ENCODE assay signal across 27 cellular contexts in genomic region chr9:112969730-112970129, GRCh38.
"Had no signal": no experiment of that assay in that cellular context is flagged by ENCODE, and none has a peak within 500 bp of the region (broad histone marks: within the 10 kb centered on the region; RNA-seq: fewer than 3 reads in every experiment).

No MANE protein-coding gene starts in this region.

- ATAC-seq: activated CD8-positive, alpha-beta T cell treated with anti-CD3 and anti-CD28 coated beads, Interleukin-2, amount 10 ng/mL, durations not matched to agents 7 days and 5 days; body of pancreas; Panc1 had no signal

- DNase-seq: activated CD4-positive, alpha-beta T cell treated with anti-CD3 and anti-CD28 coated beads, Interleukin-2, amount 10 ng/mL, durations not matched to agents 24 days and 14 days; activated CD4-positive, alpha-beta T cell treated with anti-CD3 and anti-CD28 coated beads, Interleukin-2, amount 50 U/mL, for 48 hours; activated CD4-positive, CD25-positive, alpha-beta regulatory T cell; activated CD8-positive, alpha-beta T cell treated with anti-CD3 and anti-CD28 coated beads, Interleukin-2, amount 10 ng/mL, durations not matched to agents 7 days and 5 days; activated gamma-delta T cell; activated naive CD4-positive, alpha-beta T cell treated with Interleukin-2 at 50 U/mL for 16 hours; activated naive CD8-positive, alpha-beta T cell treated with anti-CD3 and anti-CD28 coated beads, Interleukin-2, amount 10 ng/mL, durations not matched to agents 7 days and 5 days; activated T-cell treated with anti-CD3 and anti-CD28 coated beads, Interleukin-2, amount 50 U/mL, for 24 hours; body of pancreas; caudate nucleus; cerebellar nuclear complex; NCI-H1092 treated with DMSO at 0.1 percent for 48 hours; NCI-H1417; NCI-H146; NCI-H187; NCI-H2029 treated with DMSO at 0.1 percent for 48 hours; NCI-H2107; NCI-H2171; NCI-H510A; NCI-H526; NCI-H748 treated with DMSO at 0.1 percent for 48 hours; NK-92 treated with Interleukin-12 subunit alpha and Interleukin-12 subunit beta, amount 100 ng/mL, for 24 hours; SHP77; SJCRH30; T1000; WERI-Rb-1 had no signal
